Comparison of ENCODE assay signal across 28 cellular contexts in genomic region chr14:56720703-56721426, GRCh38.
DNase-seq lines count a peak whose midpoint lies in the region; ATAC-seq, FAIRE-seq and TF ChIP-seq lines count a peak whose summit lies in the region.
"Had no signal": no experiment of that assay in that cellular context is flagged by ENCODE, and none has a peak within 500 bp of the region (broad histone marks: within the 10 kb centered on the region; RNA-seq: fewer than 3 reads in every experiment).

No MANE protein-coding gene starts in this region.

- H3K27ac ChIP-seq in kidney (ENCODE audit: low read depth in 2 of 2, low read length in 2 of 2) (peak overlapping the region in 1 of 2 donors; percentile 32), A673 (ENCODE audit: low read depth, low read length, poor library complexity, severe bottlenecking) (no peak overlapping the region)

- no peaks in the 10 kb centered on the region for H3K36me3 Mint-ChIP-seq in activated naive CD4-positive, alpha-beta T cell treated with anti-CD3 and anti-CD28 coated beads, Interleukin-2, amount 50 U/mL, for 72 hours
- H3K36me3 Mint-ChIP-seq: CD8-positive, alpha-beta memory T cell had no signal

- CTCF ChIA-PET in A673 (lab: Charles Lee): no interaction called here

- ATAC-seq in activated naive CD4-positive, alpha-beta T cell treated with anti-CD3 and anti-CD28 coated beads, Interleukin-2, amount 50 U/mL, for 72 hours: no peak
- ATAC-seq in HG03439 (IDR thresholded peaks at IDR 0.05; ENCODE audit: unreplicated experiment): no peak
- ATAC-seq: HCT116, Panc1 had no signal

- H3K27me3 ChIP-seq in A673 (replicated peaks; ENCODE audit: insufficient read depth, low read depth, low read length, poor library complexity): no peaks in the 10 kb centered on the region

- H3K9me3 Mint-ChIP-seq in activated naive CD4-positive, alpha-beta T cell treated with anti-CD3 and anti-CD28 coated beads, Interleukin-2, amount 50 U/mL, for 72 hours: no peaks in the 10 kb centered on the region
- H3K9me3 Mint-ChIP-seq: CD8-positive, alpha-beta memory T cell had no signal

- intact Hi-C loops in kidney (cut with DNase I): no loop called here
- intact Hi-C loops in A673 (cut with micrococcal nuclease; ENCODE audit: unreplicated experiment): no loop called here

- peak; percentile 50 for FAIRE-seq in kidney (lab: Jason Lieb, UNC)
- FAIRE-seq: D721Med, GM12891, H1 had no signal

- DNase-seq in NCI-H2029 (lab: John Stamatoyannopoulos, UW) (peak; percentile 18), NCI-H2029 treated with DMSO at 0.1 percent for 48 hours (lab: John Stamatoyannopoulos, UW) (no peak), NCI-H69 (lab: John Stamatoyannopoulos, UW) (peak; percentile 45), kidney (no peak), renal cortical epithelial cell (ENCODE audit: low read depth) (peak; percentile 79), A673 (ENCODE audit: low spot score) (no peak)
- no peak for DNase-seq in activated naive CD4-positive, alpha-beta T cell treated with anti-CD3 and anti-CD28 coated beads, Interleukin-2, amount 50 U/mL, for 72 hours (ENCODE audit: low spot score in 2 of 2)
- DNase-seq: 8988T; AML-193; C1 segment of cervical spinal cord; CD8-positive, alpha-beta memory T cell; DND-41; KG1; NCI-H1092 treated with DMSO at 0.1 percent for 48 hours; NCI-H1436 treated with DMSO at 0.1 percent for 48 hours; NCI-H2081 treated with DMSO at 0.1 percent for 48 hours; NCI-H2171 treated with DMSO at 0.1 percent for 48 hours; NCI-H446 treated with DMSO at 0.1 percent for 48 hours; NCI-H526 treated with DMSO at 0.1 percent for 48 hours; NK-92 treated with Interleukin-12 subunit alpha and Interleukin-12 subunit beta, amount 100 ng/mL, for 24 hours; SIG-M5; SK-N-SH had no signal

- peaks cover 11 to 16% of the 10 kb centered on the region in 2 donors for H3K4me1 ChIP-seq in kidney (ENCODE audit: control insufficient read depth in 1 of 2, insufficient read depth in 1 of 2, low read depth in 1 of 2, low read length in 2 of 2)
- H3K4me1 ChIP-seq in A673 (ENCODE audit: insufficient read depth, low read length, poor library complexity, severe bottlenecking): no peaks in the 10 kb centered on the region

- H3K4me3 ChIP-seq in kidney (ENCODE audit: low read length in 2 of 2) (peak overlapping the region in 1 of 2 donors; percentile 19), A673 (ENCODE audit: low read depth, low read length, poor library complexity, severe bottlenecking) (no peak overlapping the region)

- no peak overlapping the region for H3K9ac ChIP-seq in kidney (ENCODE audit: low read length in 2 of 2)
- H3K9ac ChIP-seq: SK-N-SH had no signal

- no TSS peak for BruUV-seq in A673 (replicated peaks; lab: Mats Ljungman, UMichigan)

- H3K36me3 ChIP-seq in kidney (ENCODE audit: control insufficient read depth in 1 of 2, insufficient read depth in 2 of 2, low read length in 2 of 2) (no peaks in the 10 kb centered on the region), A673 (ENCODE audit: insufficient read depth, low read length, poor library complexity, severe bottlenecking) (no peaks in the 10 kb centered on the region)

- TF ChIP-seq CTCF in kidney (IDR thresholded peaks at IDR 0.05; ENCODE audit: borderline replicate concordance, extremely low read depth, insufficient read depth) (no peak), A673 (conservative IDR thresholded peaks at IDR 0.05; ENCODE audit: low read depth, low read length) (no peak)

- no peaks in the 10 kb centered on the region for H3K9me3 ChIP-seq in kidney (ENCODE audit: control insufficient read depth in 1 of 2, low read length in 2 of 2)
- no peaks in the 10 kb centered on the region for H3K9me3 ChIP-seq in A673 (ENCODE audit: low read depth, low read length, poor library complexity, severe bottlenecking)
- H3K9me3 ChIP-seq: SK-N-SH had no signal

- no peak overlapping the region for H3K27ac Mint-ChIP-seq in activated naive CD4-positive, alpha-beta T cell treated with anti-CD3 and anti-CD28 coated beads, Interleukin-2, amount 50 U/mL, for 72 hours
- H3K27ac Mint-ChIP-seq: CD8-positive, alpha-beta memory T cell had no signal

- POLR2A ChIA-PET in A673 (lab: Charles Lee; ENCODE audit: low non-redundant PET): no interaction called here

Comparison
In these comparisons a context has a peak if more than half of its experiments do, and no peak if none do; other contexts are left out.
1. DNase-seq: peak in NCI-H2029 (single experiment), NCI-H69 (single experiment) and renal cortical epithelial cell (single experiment); none in NCI-H2029 treated with DMSO at 0.1 percent for 48 hours (single experiment), kidney (single experiment), activated naive CD4-positive, alpha-beta T cell treated with anti-CD3 and anti-CD28 coated beads, Interleukin-2, amount 50 U/mL, for 72 hours (0 of 2) and A673 (single experiment).